In the genomic region with DNA sequence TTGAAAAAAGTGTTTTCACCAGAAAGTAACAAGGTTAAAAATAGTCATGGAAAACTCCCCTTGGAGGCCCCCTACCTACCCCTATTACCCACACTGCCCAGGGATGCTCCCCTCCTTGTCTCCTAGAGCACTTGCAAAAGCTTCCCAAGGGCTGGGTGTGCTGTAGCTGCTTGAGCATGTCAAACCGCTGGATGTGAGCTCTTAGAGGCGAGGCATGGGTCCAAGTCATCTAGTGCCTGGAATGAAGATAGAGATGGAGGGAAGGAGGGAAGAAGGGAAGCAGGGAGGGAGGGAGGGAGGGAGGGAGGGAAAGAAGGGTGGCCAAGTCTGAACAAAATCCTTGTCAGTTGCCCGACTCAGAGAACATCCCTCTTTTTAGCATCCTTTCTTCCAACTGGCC, we compare ENCODE assay signal across 18 cellular contexts. TPM values are rescaled to one million over a fixed set of nuclear protein-coding genes. Genes with fewer than 3 reads are reported as not detected.
DNase-seq lines count a peak whose midpoint lies in the region; ATAC-seq and TF ChIP-seq lines count a peak whose summit lies in the region.
"Had no signal": no experiment of that assay in that cellular context is flagged by ENCODE, and none has a peak within 500 bp of the region (broad histone marks: within the 10 kb centered on the region; RNA-seq: fewer than 3 reads in every experiment).

No MANE protein-coding gene starts in this region.

- H3K27ac Mint-ChIP-seq in mesothelial cell of epicardium: peak overlapping the region; percentile 34
- H3K27ac Mint-ChIP-seq: activated B cell treated with CpG ODN at 0.5 μM for 24 hours; activated T-helper 1 cell treated with anti-CD3 and anti-CD28 coated beads, Interleukin-12 subunit alpha, Interleukin-12 subunit beta, Interleukin-2, Interleukin-4 antibody, amounts not matched to agents 30 ng/mL and 10 ng/mL and 1 ng/mL, durations not matched to agents 14 hours and 24 hours and 36 hours; T-helper 1 cell treated with Interleukin-12 subunit alpha and Interleukin-12 subunit beta and Interleukin-4 antibody, amounts not matched to agents 30 μg/mL and 1 μg/mL, for 36 hours had no signal

- H3K36me3 ChIP-seq in RWPE2 (ENCODE audit: low read depth) (peaks cover 38% of the 10 kb centered on the region), fibroblast of lung (ENCODE audit: control insufficient read depth, insufficient read depth, low read length) (peaks cover 7% of the 10 kb centered on the region), suprapubic skin (no peaks in the 10 kb centered on the region)
- H3K36me3 ChIP-seq: HAP-1 had no signal

- TF ChIP-seq EP300 in suprapubic skin (IDR thresholded peaks at IDR 0.05): no peak

- no peaks in the 10 kb centered on the region for H4K20me1 ChIP-seq in fibroblast of lung (ENCODE audit: control insufficient read depth, extremely low read depth, insufficient read depth, low read length)

- H3K4me3 ChIP-seq in RWPE2 (ENCODE audit: severe bottlenecking) (no peak overlapping the region), fibroblast of lung (replicated peaks in 1 of 4; ENCODE audit: control extremely low read depth in 1 of 4, insufficient read depth in 1 of 4, low read depth in 3 of 4, low read length in 4 of 4) (no peak overlapping the region), suprapubic skin (no peak overlapping the region)
- H3K4me3 ChIP-seq: HAP-1 had no signal

- peak overlapping the region; percentile 19 for H3K4me2 ChIP-seq in fibroblast of lung (ENCODE audit: extremely low read depth, insufficient read depth, low read length)

- H2AFZ ChIP-seq in fibroblast of lung (ENCODE audit: low read length): no peak overlapping the region

- H3K4me1 Mint-ChIP-seq in mesothelial cell of epicardium: peaks cover 80% of the 10 kb centered on the region
- H3K4me1 Mint-ChIP-seq in activated T-cell treated with anti-CD3 and anti-CD28 coated beads, Interleukin-2, amount 50 U/mL, for 4 hours (ENCODE audit: low read depth): peaks cover 24% of the 10 kb centered on the region
- H3K4me1 Mint-ChIP-seq: activated B cell treated with CpG ODN at 0.5 μM for 24 hours had no signal

- TF ChIP-seq POLR2A in suprapubic skin (IDR thresholded peaks at IDR 0.05): no peak

- H3K9ac ChIP-seq in fibroblast of lung (ENCODE audit: insufficient read depth, low read length): no peak overlapping the region

- H3K4me3 Mint-ChIP-seq in mesothelial cell of epicardium: no peak overlapping the region
- H3K4me3 Mint-ChIP-seq in activated T-cell treated with anti-CD3 and anti-CD28 coated beads, Interleukin-2, amount 50 U/mL, for 4 hours: no peak overlapping the region
- H3K4me3 Mint-ChIP-seq: activated B cell treated with CpG ODN at 0.5 μM for 24 hours; activated T-helper 1 cell treated with anti-CD3 and anti-CD28 coated beads, Interleukin-12 subunit alpha, Interleukin-12 subunit beta, Interleukin-2, Interleukin-4 antibody, amounts not matched to agents 30 ng/mL and 10 ng/mL and 1 ng/mL, durations not matched to agents 14 hours and 24 hours and 36 hours; T-helper 1 cell treated with Interleukin-12 subunit alpha and Interleukin-12 subunit beta and Interleukin-4 antibody, amounts not matched to agents 30 μg/mL and 1 μg/mL, for 36 hours had no signal

- peaks cover 61% of the 10 kb centered on the region for H3K79me2 ChIP-seq in fibroblast of lung (ENCODE audit: control insufficient read depth, insufficient read depth, low read length)

- H3K4me1 ChIP-seq in RWPE2 (ENCODE audit: insufficient read depth, poor library complexity, severe bottlenecking) (peaks cover 89% of the 10 kb centered on the region), fibroblast of lung (ENCODE audit: control insufficient read depth, extremely low read depth, insufficient read depth, low read length) (peaks cover 63% of the 10 kb centered on the region), suprapubic skin (peaks cover 88% of the 10 kb centered on the region)

- TF ChIP-seq CTCF in RWPE2 (IDR thresholded peaks at IDR 0.05; ENCODE audit: poor library complexity, severe bottlenecking) (no peak), fibroblast of lung (conservative IDR thresholded peaks at IDR 0.05 in 1 of 2, IDR thresholded peaks at IDR 0.05 in 1 of 2; ENCODE audit: low read depth in 1 of 2, low read length in 2 of 2) (no peak), mesothelial cell of epicardium (IDR thresholded peaks at IDR 0.05; ENCODE audit: unreplicated experiment) (no peak), suprapubic skin (IDR thresholded peaks at IDR 0.05) (no peak)

- H3K27me3 ChIP-seq in RWPE2 (ENCODE audit: insufficient read depth, poor library complexity, severe bottlenecking) (no peaks in the 10 kb centered on the region), fibroblast of lung (ENCODE audit: control insufficient read depth, insufficient read depth, low read length) (no peaks in the 10 kb centered on the region), suprapubic skin (no peaks in the 10 kb centered on the region)

- ATAC-seq in RWPE2 (ENCODE audit: low read depth): no peak
- ATAC-seq in GM21360 (IDR thresholded peaks at IDR 0.05; ENCODE audit: unreplicated experiment): no peak
- ATAC-seq in activated T-cell treated with anti-CD3 and anti-CD28 coated beads, Interleukin-2, amount 50 U/mL, for 4 hours: no peak
- no peak for ATAC-seq in GM18519 (IDR thresholded peaks at IDR 0.05; ENCODE audit: low FRiP score, unreplicated experiment)
- ATAC-seq: stimulated activated naive CD8-positive, alpha-beta T cell treated with anti-CD3 and anti-CD28 coated beads, Interleukin-15, Interleukin-2, amounts not matched to agents 100 U/mL and 50 U/mL, for 24 hours had no signal

- DNase-seq in RWPE2 (ENCODE audit: low spot score) (no peak), fibroblast of lung (ENCODE audit: low read depth in 2 of 2) (peak in 1 of 2 donors; percentile 33), mesothelial cell of epicardium (ENCODE audit: low spot score in 2 of 2, unreplicated experiment in 2 of 2) (no peak), suprapubic skin (ENCODE audit: low spot score in 2 of 2) (no peak), COLO829 (ENCODE audit: low spot score) (no peak)
- no peak for DNase-seq in activated T-cell treated with anti-CD3 and anti-CD28 coated beads, Interleukin-2, amount 50 U/mL, for 4 hours
- DNase-seq: activated B cell treated with CpG ODN at 0.5 μM for 24 hours; caudate nucleus; effector CD8-positive, alpha-beta T cell; NCI-H1694; NCI-H446; stimulated activated CD4-positive, alpha-beta T cell treated with anti-CD3 and anti-CD28 coated beads, Interleukin-12 subunit alpha, Interleukin-12 subunit beta, amount 100 ng/mL, for 4 hours; stimulated activated naive CD8-positive, alpha-beta T cell treated with anti-CD3 and anti-CD28 coated beads, Interleukin-15, Interleukin-2, amounts not matched to agents 100 U/mL and 50 U/mL, for 24 hours had no signal

- H3K27me3 Mint-ChIP-seq in mesothelial cell of epicardium (ENCODE audit: low read depth): no peaks in the 10 kb centered on the region
- H3K27me3 Mint-ChIP-seq in activated T-cell treated with anti-CD3 and anti-CD28 coated beads, Interleukin-2, amount 50 U/mL, for 4 hours (ENCODE audit: low read depth): peaks cover 5% of the 10 kb centered on the region

- no peaks in the 10 kb centered on the region for H3K9me3 Mint-ChIP-seq in mesothelial cell of epicardium
- no peaks in the 10 kb centered on the region for H3K9me3 Mint-ChIP-seq in activated T-cell treated with anti-CD3 and anti-CD28 coated beads, Interleukin-2, amount 50 U/mL, for 4 hours
- H3K9me3 Mint-ChIP-seq: activated B cell treated with CpG ODN at 0.5 μM for 24 hours; activated T-helper 1 cell treated with anti-CD3 and anti-CD28 coated beads, Interleukin-12 subunit alpha, Interleukin-12 subunit beta, Interleukin-2, Interleukin-4 antibody, amounts not matched to agents 30 ng/mL and 10 ng/mL and 1 ng/mL, durations not matched to agents 14 hours and 24 hours and 36 hours; T-helper 1 cell treated with Interleukin-12 subunit alpha and Interleukin-12 subunit beta and Interleukin-4 antibody, amounts not matched to agents 30 μg/mL and 1 μg/mL, for 36 hours had no signal

- H3K9me3 ChIP-seq in RWPE2 (ENCODE audit: severe bottlenecking) (no peaks in the 10 kb centered on the region), fibroblast of lung (ENCODE audit: control insufficient read depth, insufficient read depth, low read depth, low read length) (no peaks in the 10 kb centered on the region), suprapubic skin (no peaks in the 10 kb centered on the region)
- H3K9me3 ChIP-seq: HAP-1 had no signal

- H3K27ac ChIP-seq in RWPE2 (ENCODE audit: poor library complexity, severe bottlenecking): peak overlapping the region; percentile 100
- H3K27ac ChIP-seq in fibroblast of lung (ENCODE audit: insufficient read depth, low read length): peak overlapping the region; percentile 97
- H3K27ac ChIP-seq in suprapubic skin: peak overlapping the region; percentile 92

- no peaks in the 10 kb centered on the region for H3K36me3 Mint-ChIP-seq in mesothelial cell of epicardium
- no peaks in the 10 kb centered on the region for H3K36me3 Mint-ChIP-seq in activated T-cell treated with anti-CD3 and anti-CD28 coated beads, Interleukin-2, amount 50 U/mL, for 4 hours (ENCODE audit: insufficient read depth)

- 42% methylated on average over 3 of the region's 3 CpGs for WGBS in suprapubic skin

RNA-seq across cellular contexts. Expression of gene LTBP2, which starts 43.1 kb away (rescaled TPM):
- total RNA-seq in fibroblast of lung (243 and 514 TPM in 2 replicates), mesothelial cell of epicardium (2.9 to 3.4 TPM (median 3.4 TPM) in 3 replicates), suprapubic skin (10 to 100 TPM; 19.6 to 36.0 (median 26.2) TPM)
- polyA plus RNA-seq in fibroblast of lung: 108 and 112 TPM in 2 replicates
- polyA plus RNA-seq in fibroblast of lung (2012): 184 and 214 TPM in 2 replicates
- polyA minus RNA-seq in fibroblast of lung (ENCODE audit: low replicate concordance): 328 and 406 TPM in 2 replicates
- under 1 TPM; 0.21 to 0.35 (median 0.30) TPM for total RNA-seq in activated T-cell treated with anti-CD3 and anti-CD28 coated beads, Interleukin-2, amount 50 U/mL, for 4 hours
